Comparison of ENCODE assay signal across 8 cellular contexts in the genomic region with DNA sequence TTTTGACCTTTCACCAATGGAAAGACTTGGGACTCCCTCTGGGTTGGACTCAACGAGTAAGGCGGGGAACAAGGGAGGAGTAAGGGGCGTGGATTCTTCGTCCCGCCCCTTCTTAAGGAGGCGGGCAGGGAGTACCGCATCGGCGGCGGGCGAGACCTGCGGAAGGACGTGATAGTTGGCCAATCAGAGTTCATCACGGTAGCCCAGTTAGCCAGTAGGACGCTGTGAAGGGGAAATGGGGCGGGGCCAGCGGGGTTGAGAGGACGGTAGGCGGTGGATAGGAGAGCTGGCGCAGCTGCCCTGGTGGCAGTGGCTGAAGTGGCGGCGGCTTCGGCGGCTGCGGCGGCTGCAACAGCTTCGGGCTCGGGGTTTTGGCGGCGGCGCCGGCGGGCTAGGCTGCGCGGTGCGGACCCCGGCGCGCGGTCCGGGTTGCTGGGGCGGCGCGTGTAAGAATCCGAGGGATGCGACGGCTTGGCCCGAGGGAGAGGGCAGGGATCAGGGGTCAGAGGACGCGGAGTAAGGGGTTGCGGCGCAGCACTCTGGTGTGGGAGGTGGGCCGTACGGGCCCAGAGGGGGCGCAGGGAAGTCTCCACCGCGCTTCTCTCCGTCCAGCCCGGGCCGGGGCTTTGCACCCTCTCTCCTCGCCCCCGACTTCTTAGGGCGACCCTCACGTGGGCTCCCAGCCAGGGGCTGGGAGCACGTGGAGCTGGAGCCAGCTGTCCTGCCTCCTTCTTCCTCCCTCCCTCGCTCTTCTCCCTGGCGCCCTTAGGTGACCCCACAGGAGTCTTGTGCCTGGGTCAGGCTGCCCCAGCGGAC.
A peak's percentile ranks its signal among the peaks of the same experiment; 100 is the strongest.
DNase-seq lines count a peak whose midpoint lies in the region; ATAC-seq lines count a peak whose summit lies in the region.

TPCN1 (plus strand) TSS at position 284 of the 816 bp plus-strand sequence. CDS start 5,389 bp downstream, outside the sequence.

- peak within 1 kb of the TSS; percentile 74 for H3K27ac Mint-ChIP-seq in central memory CD8-positive, alpha-beta T cell (ENCODE audit: low read depth)

- H3K4me3 Mint-ChIP-seq in central memory CD8-positive, alpha-beta T cell = peak within 1 kb of the TSS; percentile 87

- H3K27me3 Mint-ChIP-seq in central memory CD8-positive, alpha-beta T cell = no peaks in the 10 kb centered on the region

- DNase-seq in AG08396 (ENCODE audit: low spot score) (peak; percentile 98), NCI-H446 (lab: John Stamatoyannopoulos, UW) (peak; percentile 99 to 100), islet precursor cell (peak; percentile 100)
- DNase-seq in activated CD4-positive, CD25-positive, alpha-beta regulatory T cell treated with anti-CD3 and anti-CD28 coated beads, Interleukin-2, amount 50 U/mL, for 16 hours (ENCODE audit: low read depth, low spot score) = peak; percentile 97
- DNase-seq in central memory CD8-positive, alpha-beta T cell (ENCODE audit: low spot score in 2 of 2) = peak; percentile 95 to 99
- DNase-seq in stimulated activated CD4-positive, alpha-beta T cell treated with anti-CD3 and anti-CD28 coated beads, Interleukin-12 subunit alpha, Interleukin-12 subunit beta, amount 100 ng/mL, for 48 hours (ENCODE audit: low read depth in 2 of 3, low spot score in 1 of 3) = peak; percentile 98 to 99 (median 99)

- H3K4me1 Mint-ChIP-seq in central memory CD8-positive, alpha-beta T cell = peaks cover 27% of the 10 kb centered on the region

- peak; percentile 91 for ATAC-seq in GM19023 (IDR thresholded peaks at IDR 0.05; ENCODE audit: unreplicated experiment)
- ATAC-seq in HG03342 (IDR thresholded peaks at IDR 0.05; ENCODE audit: unreplicated experiment) = peak; percentile 89
- ATAC-seq in central memory CD8-positive, alpha-beta T cell (replicated peaks; ENCODE audit: extremely low read depth, poor library complexity, severe bottlenecking) = peak; percentile 96

- H3K9me3 Mint-ChIP-seq in central memory CD8-positive, alpha-beta T cell = no peaks in the 10 kb centered on the region

- H3K36me3 Mint-ChIP-seq in central memory CD8-positive, alpha-beta T cell (ENCODE audit: insufficient read depth) = peaks cover 12% of the 10 kb centered on the region

Comparison
In these comparisons a context has a peak if more than half of its experiments do, and no peak if none do; other contexts are left out.
1. Peak in every context shown above with its lines: DNase-seq and ATAC-seq.